ENCODE assay signal across 14 cellular contexts in genomic region chr7:148255333-148255732, GRCh38.
DNase-seq lines count a peak whose midpoint lies in the region; TF ChIP-seq lines count a peak whose summit lies in the region.
"Had no signal": no experiment of that assay in that cellular context is flagged by ENCODE, and none has a peak within 500 bp of the region (broad histone marks: within the 10 kb centered on the region; RNA-seq: fewer than 3 reads in every experiment).

No MANE protein-coding gene starts in this region.

- H3K27me3 Mint-ChIP-seq in neural progenitor cell (ENCODE audit: insufficient read depth, low read depth) = peaks cover 6% of the 10 kb centered on the region
- H3K27me3 Mint-ChIP-seq: activated CD4-positive, alpha-beta memory T cell treated with anti-CD3 and anti-CD28 coated beads, Interleukin-2, amount 10 ng/mL, durations not matched to agents 7 days and 5 days had no signal

- intact Hi-C loops in tibial artery (cut with DNase I; ENCODE audit: low total_unique reads) = no loop called here

- H3K4me3 ChIP-seq in LNCaP clone FGC (ENCODE audit: low read depth, low read length) (no peak overlapping the region), adipocyte (ENCODE audit: low read length) (no peak overlapping the region), neural progenitor cell (no peak overlapping the region), tibial artery (no peak overlapping the region)

- H3K27ac ChIP-seq in neural progenitor cell (no peak overlapping the region), tibial artery (no peak overlapping the region)

- no peak overlapping the region for H2AFZ ChIP-seq in neural progenitor cell (replicated peaks)

- no peak overlapping the region for H3K4me2 ChIP-seq in neural progenitor cell

- H3K4me3 Mint-ChIP-seq in neural progenitor cell = no peak overlapping the region
- H3K4me3 Mint-ChIP-seq: activated CD4-positive, alpha-beta memory T cell treated with anti-CD3 and anti-CD28 coated beads, Interleukin-2, amount 10 ng/mL, durations not matched to agents 7 days and 5 days had no signal

- H3K4me1 Mint-ChIP-seq in neural progenitor cell = no peaks in the 10 kb centered on the region
- H3K4me1 Mint-ChIP-seq: activated CD4-positive, alpha-beta memory T cell treated with anti-CD3 and anti-CD28 coated beads, Interleukin-2, amount 10 ng/mL, durations not matched to agents 7 days and 5 days had no signal

- H3K9me3 ChIP-seq in adipocyte (ENCODE audit: control insufficient read depth, low read length) (peaks cover 15% of the 10 kb centered on the region), neural progenitor cell (ENCODE audit: low read depth) (peaks cover 7% of the 10 kb centered on the region), tibial artery (no peaks in the 10 kb centered on the region)

- peaks cover 2% of the 10 kb centered on the region for H3K36me3 Mint-ChIP-seq in neural progenitor cell

- TF ChIP-seq CTCF in LNCaP clone FGC (IDR thresholded peaks at IDR 0.05; ENCODE audit: control insufficient read depth, extremely low read depth, insufficient read depth) (peak; percentile 12; the same call in 1 of the 2 replicates), neural progenitor cell (IDR thresholded peaks at IDR 0.05) (peak; percentile 22), tibial artery (IDR thresholded peaks at IDR 0.05) (peak in 1 of 2 experiments; percentile 5)

- H3K27me3 ChIP-seq in adipocyte (replicated peaks; ENCODE audit: control insufficient read depth, insufficient read depth, low read length) (no peaks in the 10 kb centered on the region), neural progenitor cell (no peaks in the 10 kb centered on the region), tibial artery (peaks cover 0 to 16% of the 10 kb centered on the region in 2 donors)

- DNase-seq in DMS53 (lab: John Stamatoyannopoulos, UW) = peak; percentile 16
- DNase-seq in DMS53 treated with DMSO at 0.1 percent for 48 hours (lab: John Stamatoyannopoulos, UW; ENCODE audit: unreplicated experiment) = no peak
- DNase-seq in LNCaP clone FGC (ENCODE audit: low read depth) = no peak
- DNase-seq in adipocyte (ENCODE audit: low read depth) = peak; percentile 25
- DNase-seq in neural progenitor cell (ENCODE audit: low spot score) = no peak
- DNase-seq in NCI-H2227 (lab: John Stamatoyannopoulos, UW; ENCODE audit: unreplicated experiment) = no peak
- DNase-seq in GOT3 (lab: John Stamatoyannopoulos, UW) = no peak
- no peak for DNase-seq in tibial artery
- DNase-seq: activated CD4-positive, alpha-beta memory T cell treated with anti-CD3 and anti-CD28 coated beads, Interleukin-2, amount 10 ng/mL, durations not matched to agents 7 days and 5 days; activated effector memory CD4-positive, alpha-beta T cell treated with Interleukin-2 at 50 U/mL for 16 hours; hippocampal formation; left ventricle myocardium superior; NCI-H2107; small intestine had no signal

- H4K20me1 ChIP-seq in neural progenitor cell (ENCODE audit: low read depth) = no peaks in the 10 kb centered on the region

- H3K27ac Mint-ChIP-seq in neural progenitor cell = no peak overlapping the region
- H3K27ac Mint-ChIP-seq: activated CD4-positive, alpha-beta memory T cell treated with anti-CD3 and anti-CD28 coated beads, Interleukin-2, amount 10 ng/mL, durations not matched to agents 7 days and 5 days had no signal

- H3K79me2 ChIP-seq in neural progenitor cell (ENCODE audit: low read depth) = no peaks in the 10 kb centered on the region

- peaks cover 35% of the 10 kb centered on the region for H3K9me3 Mint-ChIP-seq in neural progenitor cell

- no peak overlapping the region for H3K9ac ChIP-seq in adipocyte (ENCODE audit: low read length)
- H3K9ac ChIP-seq in neural progenitor cell = no peak overlapping the region

- H3K36me3 ChIP-seq in adipocyte (ENCODE audit: control insufficient read depth, insufficient read depth, low read length, severe bottlenecking) (no peaks in the 10 kb centered on the region), neural progenitor cell (no peaks in the 10 kb centered on the region), tibial artery (no peaks in the 10 kb centered on the region)

- H3F3A ChIP-seq in neural progenitor cell (ENCODE audit: low read depth) = no peaks in the 10 kb centered on the region

- H3K4me1 ChIP-seq in adipocyte (ENCODE audit: control insufficient read depth, insufficient read depth, low read length) = no peaks in the 10 kb centered on the region
- H3K4me1 ChIP-seq in neural progenitor cell = no peaks in the 10 kb centered on the region
- H3K4me1 ChIP-seq in tibial artery = no peaks in the 10 kb centered on the region

Comparison
In these comparisons a context has a peak if more than half of its experiments do, and no peak if none do; other contexts are left out.
1. DNase-seq: peak in DMS53 (single experiment) and adipocyte (single experiment); none in DMS53 treated with DMSO at 0.1 percent for 48 hours (single experiment), LNCaP clone FGC (single experiment), neural progenitor cell (single experiment), NCI-H2227 (single experiment), GOT3 (single experiment) and tibial artery (0 of 2).